ENCODE assay signal across 22 cellular contexts in the genomic region with DNA sequence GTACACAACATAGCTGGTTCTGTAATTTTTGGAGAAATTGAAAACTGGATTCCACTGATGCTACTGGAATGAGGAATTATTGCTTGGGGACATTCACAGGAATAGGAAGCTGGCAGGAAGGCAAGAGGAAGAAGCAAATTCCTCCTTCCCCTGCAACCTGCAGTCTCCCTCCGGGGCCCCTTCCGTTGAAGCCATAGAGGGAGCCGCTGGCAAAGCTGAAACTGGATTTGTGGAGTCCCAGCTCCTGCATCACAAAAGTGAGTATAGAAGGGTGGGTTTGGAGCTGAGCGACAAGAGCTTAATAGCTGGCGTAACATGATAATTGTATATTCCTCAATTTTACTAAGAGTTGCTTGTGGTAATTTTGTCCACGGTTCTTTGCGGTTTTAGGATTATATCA.
"Had no signal": no experiment of that assay in that cellular context is flagged by ENCODE, and none has a peak within 500 bp of the region (broad histone marks: within the 10 kb centered on the region; RNA-seq: fewer than 3 reads in every experiment).

No MANE protein-coding gene starts in this region.

- H3K4me1 ChIP-seq: SJSA1 had no signal

- H3K9me3 ChIP-seq: SJSA1 had no signal

- H3K9ac ChIP-seq: KMS-11 had no signal

- H3K27ac Mint-ChIP-seq: IgD-negative memory B cell had no signal

- H3K27ac ChIP-seq: KMS-11, SJSA1, SK-N-MC had no signal

- DNase-seq: Kasumi-1, MM.1S, NCI-H1092 treated with DMSO at 0.1 percent for 48 hours, NCI-H1436, NCI-H187, NCI-H2029, NCI-H2081 treated with DMSO at 0.1 percent for 48 hours, NCI-H2171, NCI-H226, NCI-H446, NCI-H510A, NCI-H524 treated with DMSO at 0.1 percent for 48 hours, NCI-H69, NCI-H774, Right ventricle myocardium superior, RPMI8226, SIG-M5 had no signal

- H3K36me3 ChIP-seq: SJSA1 had no signal

- ATAC-seq: K562 had no signal

- H3K4me3 Mint-ChIP-seq: IgD-negative memory B cell had no signal

- H3K4me2 ChIP-seq: KMS-11 had no signal

- H3K36me3 Mint-ChIP-seq: IgD-negative memory B cell had no signal

- H3K4me3 ChIP-seq: K562, SJSA1, SK-N-MC had no signal
